In genomic region chr10:61612009-61612408, GRCh38 we compare ENCODE assay signal across 19 cellular contexts. TPM values are rescaled to one million over a fixed set of nuclear protein-coding genes. Genes with fewer than 3 reads are reported as not detected.
DNase-seq lines count a peak whose midpoint lies in the region; ATAC-seq and TF ChIP-seq lines count a peak whose summit lies in the region.
"Had no signal": no experiment of that assay in that cellular context is flagged by ENCODE, and none has a peak within 500 bp of the region (broad histone marks: within the 10 kb centered on the region; RNA-seq: fewer than 3 reads in every experiment).

No MANE protein-coding gene starts in this region.

- WGBS in adrenal gland, 4 donors: 16 to 18% (median 17%) methylated on average over 2 of the region's 2 CpGs

- ATAC-seq in left ventricle myocardium superior: no peak
- ATAC-seq in HG03442 (IDR thresholded peaks at IDR 0.05; ENCODE audit: unreplicated experiment): no peak
- ATAC-seq: HepG2, Panc1 had no signal

- H3K27ac ChIP-seq in left ventricle myocardium inferior (replicated peaks) (no peak overlapping the region), adrenal gland (no peak overlapping the region)
- H3K27ac ChIP-seq: KMS-11 had no signal

- H3K27ac Mint-ChIP-seq in nephron: peak overlapping the region in 2 of 3 experiments; percentile 12 to 13
- H3K27ac Mint-ChIP-seq: CD14-positive monocyte, HFFc6 had no signal

- peaks cover 32% of the 10 kb centered on the region for H3K4me1 Mint-ChIP-seq in nephron
- H3K4me1 Mint-ChIP-seq: CD14-positive monocyte had no signal

- no peak overlapping the region for H3K4me3 Mint-ChIP-seq in nephron
- H3K4me3 Mint-ChIP-seq: CD14-positive monocyte, HFFc6 had no signal

- H3K4me1 ChIP-seq in left ventricle myocardium inferior: no peaks in the 10 kb centered on the region
- H3K4me1 ChIP-seq in adrenal gland (replicated peaks in 1 of 2): peaks cover 4 to 10% of the 10 kb centered on the region in 2 donors

- H3K9me3 Mint-ChIP-seq in nephron: no peaks in the 10 kb centered on the region
- H3K9me3 Mint-ChIP-seq: HFFc6 had no signal

- intact Hi-C loops in left ventricle myocardium superior (cut with micrococcal nuclease) (no loop called here), left ventricle myocardium inferior (cut with micrococcal nuclease) (no loop called here), adrenal gland (cut with DNase I) (no loop called here)

- H3K36me3 ChIP-seq in left ventricle myocardium inferior (no peaks in the 10 kb centered on the region), adrenal gland (replicated peaks in 1 of 2) (no peaks in the 10 kb centered on the region)

- no peak overlapping the region for H3K4me3 ChIP-seq in left ventricle myocardium inferior
- H3K4me3 ChIP-seq in adrenal gland: no peak overlapping the region

- no peak for TF ChIP-seq POLR2A in adrenal gland (IDR thresholded peaks at IDR 0.05)

- H3K36me3 Mint-ChIP-seq in nephron (ENCODE audit: low read depth): no peaks in the 10 kb centered on the region
- H3K36me3 Mint-ChIP-seq: CD14-positive monocyte had no signal

- H3K27me3 Mint-ChIP-seq in nephron (ENCODE audit: low read depth): no peaks in the 10 kb centered on the region

- no peak for TF ChIP-seq CTCF in left ventricle myocardium inferior (IDR thresholded peaks at IDR 0.05; ENCODE audit: borderline replicate concordance)
- no peak for TF ChIP-seq CTCF in adrenal gland (IDR thresholded peaks at IDR 0.05)
- TF ChIP-seq CTCF in nephron (IDR thresholded peaks at IDR 0.05; ENCODE audit: unreplicated experiment in 3 of 3): no peak

- no peaks in the 10 kb centered on the region for H3K27me3 ChIP-seq in left ventricle myocardium inferior (ENCODE audit: low read depth)
- no peaks in the 10 kb centered on the region for H3K27me3 ChIP-seq in adrenal gland

- H3K9me3 ChIP-seq in left ventricle myocardium inferior (replicated peaks) (no peaks in the 10 kb centered on the region), adrenal gland (replicated peaks in 1 of 3) (no peaks in the 10 kb centered on the region)

- DNase-seq in left ventricle myocardium superior (peak; percentile 26), left ventricle myocardium inferior (no peak), adrenal gland (peak in 6 of 7 donors; percentile 26 to 60 (median 44)), ureter (ENCODE audit: low spot score) (peak; percentile 46), NCI-H526 treated with DMSO at 0.1 percent for 48 hours (lab: John Stamatoyannopoulos, UW) (no peak), HCEC 1CT (no peak)
- DNase-seq: ACHN, AML-193, DMS153, HFFc6, NCI-H1048, NCI-H1436 treated with DMSO at 0.1 percent for 48 hours, NCI-H2107 had no signal

RNA-seq across cellular contexts. Expression of gene CABCOCO1, which starts 50.7 kb away (rescaled TPM):
- not detected for total RNA-seq in left ventricle myocardium superior
- total RNA-seq in left ventricle myocardium inferior: not detected
- under 1 TPM in 2 of 8 donors, not detected in 6; 0.36 to 0.51 TPM for total RNA-seq in adrenal gland
- 1 to 10 TPM in 2 of 3 donors, under 1 TPM in 1; 0.48 to 2.9 (median 2.5) TPM for polyA plus RNA-seq in adrenal gland
- total RNA-seq in ureter: 1.0 TPM
- total RNA-seq: HepG2 had no signal
- polyA plus RNA-seq: CD14-positive monocyte, HepG2 had no signal

Comparison
In these comparisons a context has a peak if more than half of its experiments do, and no peak if none do; other contexts are left out.
1. DNase-seq: peak in left ventricle myocardium superior (single experiment), adrenal gland (6 of 7) and ureter (single experiment); none in left ventricle myocardium inferior (single experiment), NCI-H526 treated with DMSO at 0.1 percent for 48 hours (single experiment) and HCEC 1CT (single experiment).